ENCODE assay signal across 5 cellular contexts in genomic region chr1:4220362-4220761, GRCh38.
"Had no signal": no experiment of that assay in that cellular context is flagged by ENCODE, and none has a peak within 500 bp of the region (broad histone marks: within the 10 kb centered on the region; RNA-seq: fewer than 3 reads in every experiment).

No MANE protein-coding gene starts in this region.

- H3K36me3 Mint-ChIP-seq: IgD-negative memory B cell had no signal

- H3K27ac Mint-ChIP-seq: GM23338, H9, IgD-negative memory B cell had no signal

- DNase-seq: H9, HCEC 1CT, KBM-7 had no signal

- H3K4me3 Mint-ChIP-seq: GM23338, H9, IgD-negative memory B cell had no signal

- H3K4me1 Mint-ChIP-seq: GM23338, H9 had no signal

- H3K4me2 ChIP-seq: GM23338 had no signal

- H3K4me3 ChIP-seq: GM23338 had no signal
